ENCODE assay signal across 1 cellular context in the genomic region with DNA sequence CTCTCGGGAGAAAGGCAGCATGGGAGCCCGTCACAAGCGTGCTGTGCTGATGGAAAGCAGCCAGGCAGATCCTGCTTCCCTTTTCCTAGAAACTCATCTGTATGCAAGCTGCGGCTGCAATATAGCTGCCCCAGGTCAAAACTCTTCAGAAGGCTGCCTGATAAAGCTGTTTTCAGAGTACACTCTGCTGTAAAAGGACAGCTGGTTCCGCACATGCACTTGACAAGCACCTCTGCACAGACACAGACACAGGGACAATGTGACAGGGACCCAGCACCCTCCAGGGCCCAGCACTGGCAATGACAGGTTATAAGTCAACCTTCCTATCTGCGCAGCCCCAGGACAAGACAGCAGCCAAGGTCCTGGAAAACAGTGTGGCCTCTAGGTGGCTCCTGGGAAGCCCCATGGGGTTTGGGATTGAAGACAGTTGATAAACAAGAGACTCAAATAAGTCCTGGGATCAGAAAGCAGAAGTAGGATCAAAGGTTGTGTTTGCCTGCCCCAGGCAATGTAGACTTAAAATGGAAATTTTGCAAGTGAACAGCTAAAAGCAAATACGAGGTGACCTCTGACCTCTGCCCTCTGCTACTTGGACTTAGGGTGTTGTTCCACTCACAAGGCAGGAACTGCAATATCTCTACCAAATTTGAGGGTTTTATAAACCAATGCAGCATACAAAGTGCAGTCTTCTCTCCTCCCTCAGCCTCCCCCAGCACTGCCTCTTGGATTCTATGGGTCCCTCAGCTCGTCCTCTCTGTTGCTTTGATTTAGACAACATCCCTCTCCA.
A peak's percentile ranks its signal among the peaks of the same experiment; 100 is the strongest.
TF ChIP-seq lines count a peak whose summit lies in the region.

No MANE protein-coding gene starts in this region.

TF ChIP-seq in HepG2, 621 proteins besides CTCF, POLR2A, EP300 and RAD21 (continued from another document and continues in another):
- TF ChIP-seq POGZ (CRISPR knock-in tag; IDR thresholded peaks at IDR 0.05) = peak; percentile 85
- TF ChIP-seq RORA (CRISPR knock-in tag; IDR thresholded peaks at IDR 0.05) = 0 out of 2 replicates have a peak, but pooled peaks have one; percentile 55
- TF ChIP-seq ATRX (CRISPR knock-in tag; IDR thresholded peaks at IDR 0.05; ENCODE audit: borderline replicate concordance) = no peak
- TF ChIP-seq, protein P1, sequence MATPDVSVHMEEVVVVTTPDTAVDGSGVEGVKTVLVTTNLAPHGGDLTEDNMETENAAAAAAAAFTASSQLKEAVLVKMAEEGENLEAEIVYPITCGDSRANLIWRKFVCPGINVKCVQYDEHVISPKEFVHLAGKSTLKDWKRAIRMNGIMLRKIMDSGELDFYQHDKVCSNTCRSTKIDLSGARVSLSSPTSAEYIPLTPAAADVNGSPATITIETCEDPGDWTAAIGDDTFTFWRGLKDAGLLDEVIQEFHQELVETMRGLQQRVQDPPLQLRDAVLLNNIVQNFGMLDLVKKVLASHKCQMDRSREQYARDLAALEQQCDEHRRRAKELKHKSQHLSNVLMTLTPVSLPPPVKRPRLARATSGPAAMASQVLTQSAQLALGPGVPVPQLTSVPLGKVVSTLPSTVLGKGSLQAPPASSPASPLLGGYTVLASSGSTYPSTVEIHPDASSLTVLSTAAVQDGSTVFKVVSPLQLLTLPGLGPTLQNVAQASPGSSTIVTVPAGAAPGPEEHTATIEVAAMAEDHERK (CRISPR knock-in tag; IDR thresholded peaks at IDR 0.05; ENCODE audit: low read depth) = 0 out of 2 replicates have a peak, but pooled peaks have one; percentile 21
- TF ChIP-seq ZNF446 (CRISPR knock-in tag; IDR thresholded peaks at IDR 0.05) = no peak
- TF ChIP-seq ZNF337 (CRISPR knock-in tag; IDR thresholded peaks at IDR 0.05; ENCODE audit: borderline replicate concordance, low read depth) = no peak
- TF ChIP-seq CAMTA2 (CRISPR knock-in tag; IDR thresholded peaks at IDR 0.05; ENCODE audit: borderline replicate concordance) = no peak
- TF ChIP-seq FOXP1 (IDR thresholded peaks at IDR 0.05) = peak; percentile 51; the same call in 1 of the 2 replicates
- TF ChIP-seq FOXP1 (CRISPR knock-in tag; IDR thresholded peaks at IDR 0.05) = peak; percentile 84
- peak; percentile 87 for TF ChIP-seq NFIC (IDR thresholded peaks at IDR 0.05; ENCODE audit: low read length)
- no peak for TF ChIP-seq PCBP2 (optimal IDR thresholded peaks at IDR 0.05; ENCODE audit: low read depth, low read length, poor library complexity, severe bottlenecking)
- no peak for TF ChIP-seq ZNF546 (CRISPR knock-in tag; conservative IDR thresholded peaks at IDR 0.05)
- TF ChIP-seq ZNF251 (CRISPR knock-in tag; IDR thresholded peaks at IDR 0.05) = no peak
- TF ChIP-seq, protein P2, sequence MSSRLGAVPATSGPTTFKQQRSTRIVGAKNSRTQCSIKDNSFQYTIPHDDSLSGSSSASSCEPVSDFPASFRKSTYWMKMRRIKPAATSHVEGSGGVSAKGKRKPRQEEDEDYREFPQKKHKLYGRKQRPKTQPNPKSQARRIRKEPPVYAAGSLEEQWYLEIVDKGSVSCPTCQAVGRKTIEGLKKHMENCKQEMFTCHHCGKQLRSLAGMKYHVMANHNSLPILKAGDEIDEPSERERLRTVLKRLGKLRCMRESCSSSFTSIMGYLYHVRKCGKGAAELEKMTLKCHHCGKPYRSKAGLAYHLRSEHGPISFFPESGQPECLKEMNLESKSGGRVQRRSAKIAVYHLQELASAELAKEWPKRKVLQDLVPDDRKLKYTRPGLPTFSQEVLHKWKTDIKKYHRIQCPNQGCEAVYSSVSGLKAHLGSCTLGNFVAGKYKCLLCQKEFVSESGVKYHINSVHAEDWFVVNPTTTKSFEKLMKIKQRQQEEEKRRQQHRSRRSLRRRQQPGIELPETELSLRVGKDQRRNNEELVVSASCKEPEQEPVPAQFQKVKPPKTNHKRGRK (CRISPR knock-in tag; IDR thresholded peaks at IDR 0.05) = no peak
- no peak for TF ChIP-seq RELA (CRISPR knock-in tag; IDR thresholded peaks at IDR 0.05)
- TF ChIP-seq ZNF879 (CRISPR knock-in tag; IDR thresholded peaks at IDR 0.05) = no peak
- TF ChIP-seq MIER3 (CRISPR knock-in tag; IDR thresholded peaks at IDR 0.05; ENCODE audit: borderline replicate concordance) = peak; percentile 98
- no peak for TF ChIP-seq HMGA1 (CRISPR knock-in tag; conservative IDR thresholded peaks at IDR 0.05)
- peak; percentile 94 for TF ChIP-seq HDAC1 (CRISPR knock-in tag; IDR thresholded peaks at IDR 0.05)
- TF ChIP-seq CEBPG (CRISPR knock-in tag; IDR thresholded peaks at IDR 0.05) = peak; percentile 75
- peak; percentile 76; the same call in 1 of the 2 replicates for TF ChIP-seq ZNF878 (CRISPR knock-in tag; IDR thresholded peaks at IDR 0.05)
- peak; percentile 65; the same call in 1 of the 2 replicates for TF ChIP-seq SIX1 (CRISPR knock-in tag; IDR thresholded peaks at IDR 0.05; ENCODE audit: borderline replicate concordance)
- TF ChIP-seq HCFC1 (IDR thresholded peaks at IDR 0.05; ENCODE audit: low read depth, low read length) = no peak
- TF ChIP-seq, protein P3, sequence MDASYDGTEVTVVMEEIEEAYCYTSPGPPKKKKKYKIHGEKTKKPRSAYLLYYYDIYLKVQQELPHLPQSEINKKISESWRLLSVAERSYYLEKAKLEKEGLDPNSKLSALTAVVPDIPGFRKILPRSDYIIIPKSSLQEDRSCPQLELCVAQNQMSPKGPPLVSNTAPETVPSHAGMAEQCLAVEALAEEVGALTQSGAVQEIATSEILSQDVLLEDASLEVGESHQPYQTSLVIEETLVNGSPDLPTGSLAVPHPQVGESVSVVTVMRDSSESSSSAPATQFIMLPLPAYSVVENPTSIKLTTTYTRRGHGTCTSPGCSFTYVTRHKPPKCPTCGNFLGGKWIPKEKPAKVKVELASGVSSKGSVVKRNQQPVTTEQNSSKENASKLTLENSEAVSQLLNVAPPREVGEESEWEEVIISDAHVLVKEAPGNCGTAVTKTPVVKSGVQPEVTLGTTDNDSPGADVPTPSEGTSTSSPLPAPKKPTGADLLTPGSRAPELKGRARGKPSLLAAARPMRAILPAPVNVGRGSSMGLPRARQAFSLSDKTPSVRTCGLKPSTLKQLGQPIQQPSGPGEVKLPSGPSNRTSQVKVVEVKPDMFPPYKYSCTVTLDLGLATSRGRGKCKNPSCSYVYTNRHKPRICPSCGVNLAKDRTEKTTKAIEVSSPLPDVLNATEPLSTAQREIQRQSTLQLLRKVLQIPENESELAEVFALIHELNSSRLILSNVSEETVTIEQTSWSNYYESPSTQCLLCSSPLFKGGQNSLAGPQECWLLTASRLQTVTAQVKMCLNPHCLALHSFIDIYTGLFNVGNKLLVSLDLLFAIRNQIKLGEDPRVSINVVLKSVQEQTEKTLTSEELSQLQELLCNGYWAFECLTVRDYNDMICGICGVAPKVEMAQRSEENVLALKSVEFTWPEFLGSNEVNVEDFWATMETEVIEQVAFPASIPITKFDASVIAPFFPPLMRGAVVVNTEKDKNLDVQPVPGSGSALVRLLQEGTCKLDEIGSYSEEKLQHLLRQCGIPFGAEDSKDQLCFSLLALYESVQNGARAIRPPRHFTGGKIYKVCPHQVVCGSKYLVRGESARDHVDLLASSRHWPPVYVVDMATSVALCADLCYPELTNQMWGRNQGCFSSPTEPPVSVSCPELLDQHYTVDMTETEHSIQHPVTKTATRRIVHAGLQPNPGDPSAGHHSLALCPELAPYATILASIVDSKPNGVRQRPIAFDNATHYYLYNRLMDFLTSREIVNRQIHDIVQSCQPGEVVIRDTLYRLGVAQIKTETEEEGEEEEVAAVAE (CRISPR knock-in tag; IDR thresholded peaks at IDR 0.05; ENCODE audit: borderline replicate concordance) = peak; percentile 29; the same call in 1 of the 2 replicates
- TF ChIP-seq ZNF761 (CRISPR knock-in tag; conservative IDR thresholded peaks at IDR 0.05) = peak; percentile 31; the same call in 1 of the 2 replicates
- no peak for TF ChIP-seq NRL (CRISPR knock-in tag; IDR thresholded peaks at IDR 0.05; ENCODE audit: borderline replicate concordance)
- TF ChIP-seq NKX3-1 (CRISPR knock-in tag; IDR thresholded peaks at IDR 0.05) = no peak; the same call in 1 of the 2 replicates
- no peak for TF ChIP-seq ZKSCAN1 (IDR thresholded peaks at IDR 0.05; ENCODE audit: low read length)
- peak; percentile 94 for TF ChIP-seq ZNF264 (CRISPR knock-in tag; IDR thresholded peaks at IDR 0.05)
- peak; percentile 71; the same call in 1 of the 2 replicates for TF ChIP-seq KDM1A (CRISPR knock-in tag; IDR thresholded peaks at IDR 0.05)
- TF ChIP-seq, protein P4, sequence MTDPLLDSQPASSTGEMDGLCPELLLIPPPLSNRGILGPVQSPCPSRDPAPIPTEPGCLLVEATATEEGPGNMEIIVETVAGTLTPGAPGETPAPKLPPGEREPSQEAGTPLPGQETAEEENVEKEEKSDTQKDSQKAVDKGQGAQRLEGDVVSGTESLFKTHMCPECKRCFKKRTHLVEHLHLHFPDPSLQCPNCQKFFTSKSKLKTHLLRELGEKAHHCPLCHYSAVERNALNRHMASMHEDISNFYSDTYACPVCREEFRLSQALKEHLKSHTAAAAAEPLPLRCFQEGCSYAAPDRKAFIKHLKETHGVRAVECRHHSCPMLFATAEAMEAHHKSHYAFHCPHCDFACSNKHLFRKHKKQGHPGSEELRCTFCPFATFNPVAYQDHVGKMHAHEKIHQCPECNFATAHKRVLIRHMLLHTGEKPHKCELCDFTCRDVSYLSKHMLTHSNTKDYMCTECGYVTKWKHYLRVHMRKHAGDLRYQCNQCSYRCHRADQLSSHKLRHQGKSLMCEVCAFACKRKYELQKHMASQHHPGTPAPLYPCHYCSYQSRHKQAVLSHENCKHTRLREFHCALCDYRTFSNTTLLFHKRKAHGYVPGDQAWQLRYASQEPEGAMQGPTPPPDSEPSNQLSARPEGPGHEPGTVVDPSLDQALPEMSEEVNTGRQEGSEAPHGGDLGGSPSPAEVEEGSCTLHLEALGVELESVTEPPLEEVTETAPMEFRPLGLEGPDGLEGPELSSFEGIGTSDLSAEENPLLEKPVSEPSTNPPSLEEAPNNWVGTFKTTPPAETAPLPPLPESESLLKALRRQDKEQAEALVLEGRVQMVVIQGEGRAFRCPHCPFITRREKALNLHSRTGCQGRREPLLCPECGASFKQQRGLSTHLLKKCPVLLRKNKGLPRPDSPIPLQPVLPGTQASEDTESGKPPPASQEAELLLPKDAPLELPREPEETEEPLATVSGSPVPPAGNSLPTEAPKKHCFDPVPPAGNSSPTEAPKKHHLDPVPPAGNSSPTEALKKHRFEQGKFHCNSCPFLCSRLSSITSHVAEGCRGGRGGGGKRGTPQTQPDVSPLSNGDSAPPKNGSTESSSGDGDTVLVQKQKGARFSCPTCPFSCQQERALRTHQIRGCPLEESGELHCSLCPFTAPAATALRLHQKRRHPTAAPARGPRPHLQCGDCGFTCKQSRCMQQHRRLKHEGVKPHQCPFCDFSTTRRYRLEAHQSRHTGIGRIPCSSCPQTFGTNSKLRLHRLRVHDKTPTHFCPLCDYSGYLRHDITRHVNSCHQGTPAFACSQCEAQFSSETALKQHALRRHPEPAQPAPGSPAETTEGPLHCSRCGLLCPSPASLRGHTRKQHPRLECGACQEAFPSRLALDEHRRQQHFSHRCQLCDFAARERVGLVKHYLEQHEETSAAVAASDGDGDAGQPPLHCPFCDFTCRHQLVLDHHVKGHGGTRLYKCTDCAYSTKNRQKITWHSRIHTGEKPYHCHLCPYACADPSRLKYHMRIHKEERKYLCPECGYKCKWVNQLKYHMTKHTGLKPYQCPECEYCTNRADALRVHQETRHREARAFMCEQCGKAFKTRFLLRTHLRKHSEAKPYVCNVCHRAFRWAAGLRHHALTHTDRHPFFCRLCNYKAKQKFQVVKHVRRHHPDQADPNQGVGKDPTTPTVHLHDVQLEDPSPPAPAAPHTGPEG (CRISPR knock-in tag; IDR thresholded peaks at IDR 0.05) = no peak
- no peak for TF ChIP-seq ZSCAN30 (CRISPR knock-in tag; IDR thresholded peaks at IDR 0.05)
- TF ChIP-seq FOXJ3 (CRISPR knock-in tag; IDR thresholded peaks at IDR 0.05; ENCODE audit: borderline replicate concordance) = peak; percentile 96
- no peak for TF ChIP-seq NPAS2 (CRISPR knock-in tag; IDR thresholded peaks at IDR 0.05; ENCODE audit: borderline replicate concordance)
- peak; percentile 80; the same call in 1 of the 2 replicates for TF ChIP-seq HOXA3 (CRISPR knock-in tag; IDR thresholded peaks at IDR 0.05)
- no peak; the same call in 1 of the 2 replicates for TF ChIP-seq ZNF296 (CRISPR knock-in tag; conservative IDR thresholded peaks at IDR 0.05)
- TF ChIP-seq, protein P5, sequence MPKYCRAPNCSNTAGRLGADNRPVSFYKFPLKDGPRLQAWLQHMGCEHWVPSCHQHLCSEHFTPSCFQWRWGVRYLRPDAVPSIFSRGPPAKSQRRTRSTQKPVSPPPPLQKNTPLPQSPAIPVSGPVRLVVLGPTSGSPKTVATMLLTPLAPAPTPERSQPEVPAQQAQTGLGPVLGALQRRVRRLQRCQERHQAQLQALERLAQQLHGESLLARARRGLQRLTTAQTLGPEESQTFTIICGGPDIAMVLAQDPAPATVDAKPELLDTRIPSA (CRISPR knock-in tag; IDR thresholded peaks at IDR 0.05; ENCODE audit: borderline replicate concordance) = no peak
- TF ChIP-seq NCOR1 (IDR thresholded peaks at IDR 0.05; ENCODE audit: borderline replicate concordance, low read length) = peak; percentile 99
- TF ChIP-seq, protein P6, sequence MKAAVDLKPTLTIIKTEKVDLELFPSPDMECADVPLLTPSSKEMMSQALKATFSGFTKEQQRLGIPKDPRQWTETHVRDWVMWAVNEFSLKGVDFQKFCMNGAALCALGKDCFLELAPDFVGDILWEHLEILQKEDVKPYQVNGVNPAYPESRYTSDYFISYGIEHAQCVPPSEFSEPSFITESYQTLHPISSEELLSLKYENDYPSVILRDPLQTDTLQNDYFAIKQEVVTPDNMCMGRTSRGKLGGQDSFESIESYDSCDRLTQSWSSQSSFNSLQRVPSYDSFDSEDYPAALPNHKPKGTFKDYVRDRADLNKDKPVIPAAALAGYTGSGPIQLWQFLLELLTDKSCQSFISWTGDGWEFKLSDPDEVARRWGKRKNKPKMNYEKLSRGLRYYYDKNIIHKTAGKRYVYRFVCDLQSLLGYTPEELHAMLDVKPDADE (CRISPR knock-in tag; IDR thresholded peaks at IDR 0.05) = no peak
- TF ChIP-seq ZNF430 (CRISPR knock-in tag; IDR thresholded peaks at IDR 0.05) = peak; percentile 87
- 0 out of 2 replicates have a peak, but pooled peaks have one; percentile 57 for TF ChIP-seq GLI4 (CRISPR knock-in tag; IDR thresholded peaks at IDR 0.05; ENCODE audit: borderline replicate concordance)
- TF ChIP-seq, protein P7, sequence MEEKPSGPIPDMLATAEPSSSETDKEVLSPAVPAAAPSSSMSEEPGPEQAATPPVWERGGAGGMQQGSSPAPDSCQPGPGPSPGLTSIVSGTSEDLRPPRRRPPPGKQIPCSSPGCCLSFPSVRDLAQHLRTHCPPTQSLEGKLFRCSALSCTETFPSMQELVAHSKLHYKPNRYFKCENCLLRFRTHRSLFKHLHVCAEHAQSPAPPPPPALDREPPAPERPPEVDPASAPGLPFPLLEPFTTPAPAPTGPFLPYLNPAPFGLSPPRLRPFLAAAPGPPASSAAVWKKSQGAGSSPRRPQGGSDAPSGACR (CRISPR knock-in tag; IDR thresholded peaks at IDR 0.05) = peak; percentile 75
- TF ChIP-seq RCOR2 (CRISPR knock-in tag; IDR thresholded peaks at IDR 0.05) = peak; percentile 96
- no peak for TF ChIP-seq SP2 (CRISPR knock-in tag; IDR thresholded peaks at IDR 0.05)
